9 cellular contexts compared by ENCODE assay signal in the genomic region with DNA sequence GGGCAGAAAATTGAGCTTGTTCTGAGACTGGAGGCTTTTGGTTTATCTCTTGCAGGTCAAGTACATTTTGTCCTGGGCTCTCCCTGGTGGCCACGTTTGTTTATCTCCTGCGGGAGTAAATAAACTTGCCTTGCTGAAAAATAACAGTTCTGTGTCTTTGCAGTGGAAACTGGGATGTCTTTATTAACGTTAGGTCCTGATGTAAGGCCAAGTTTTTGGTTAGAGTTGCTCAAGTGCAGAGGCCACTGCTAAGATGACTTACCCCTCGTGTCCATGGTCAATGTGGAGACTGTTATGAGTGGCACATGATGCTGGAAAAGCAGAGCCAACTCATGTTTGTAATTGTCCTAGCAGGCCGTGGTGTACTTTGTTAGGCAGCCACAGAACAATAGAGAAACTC. TPM values are rescaled to one million over a fixed set of nuclear protein-coding genes. Genes with fewer than 3 reads are reported as not detected.
DNase-seq lines count a peak whose midpoint lies in the region; ATAC-seq and TF ChIP-seq lines count a peak whose summit lies in the region.
"Had no signal": no experiment of that assay in that cellular context is flagged by ENCODE, and none has a peak within 500 bp of the region (broad histone marks: within the 10 kb centered on the region; RNA-seq: fewer than 3 reads in every experiment).

No MANE protein-coding gene starts in this region.

- H3K27ac ChIP-seq in tibial nerve, result peak overlapping the region; percentile 9 to 99 (median 72)

- TF ChIP-seq CTCF in endothelial cell (IDR thresholded peaks at IDR 0.05; ENCODE audit: unreplicated experiment) (no peak), tibial nerve (IDR thresholded peaks at IDR 0.05) (no peak), chondrocyte (IDR thresholded peaks at IDR 0.05) (no peak)

- TF ChIP-seq POLR2A in tibial nerve (IDR thresholded peaks at IDR 0.05), result no peak

- H3K27me3 Mint-ChIP-seq in activated naive CD4-positive, alpha-beta T cell treated with anti-CD3 and anti-CD28 coated beads, Interleukin-2, amount 50 U/mL, for 24 hours, result no peaks in the 10 kb centered on the region
- no peaks in the 10 kb centered on the region for H3K27me3 Mint-ChIP-seq in activated naive CD4-positive, alpha-beta T cell treated with anti-CD3 and anti-CD28 coated beads for 36 hours (ENCODE audit: low read depth)
- H3K27me3 Mint-ChIP-seq in endothelial cell (ENCODE audit: unreplicated experiment) (peaks cover 14% of the 10 kb centered on the region), chondrocyte (ENCODE audit: low read depth) (no peaks in the 10 kb centered on the region)

- CTCF ChIA-PET in activated naive CD4-positive, alpha-beta T cell treated with anti-CD3 and anti-CD28 coated beads for 36 hours (lab: Charles Lee), result no interaction called here

- no peaks in the 10 kb centered on the region for H3K27me3 ChIP-seq in tibial nerve

- no peak for ATAC-seq in GM21360 (IDR thresholded peaks at IDR 0.05; ENCODE audit: unreplicated experiment)

- TF ChIP-seq EP300 in tibial nerve (IDR thresholded peaks at IDR 0.05), result peak in 1 of 2 donors; percentile 79

- WGBS in tibial nerve, 2 donors, result 19 to 22% methylated on average over 5 of the region's 5 CpGs

- H3K36me3 Mint-ChIP-seq in activated naive CD4-positive, alpha-beta T cell treated with anti-CD3 and anti-CD28 coated beads, Interleukin-2, amount 50 U/mL, for 24 hours, result peaks cover 7% of the 10 kb centered on the region
- H3K36me3 Mint-ChIP-seq in activated naive CD4-positive, alpha-beta T cell treated with anti-CD3 and anti-CD28 coated beads for 36 hours (ENCODE audit: low read depth), result peaks cover 20% of the 10 kb centered on the region
- peaks cover 7% of the 10 kb centered on the region for H3K36me3 Mint-ChIP-seq in endothelial cell (ENCODE audit: low read depth, unreplicated experiment)
- no peaks in the 10 kb centered on the region for H3K36me3 Mint-ChIP-seq in chondrocyte (ENCODE audit: low read depth)

- H3K4me3 Mint-ChIP-seq in activated naive CD4-positive, alpha-beta T cell treated with anti-CD3 and anti-CD28 coated beads, Interleukin-2, amount 50 U/mL, for 24 hours, result peak overlapping the region; percentile 33
- no peak overlapping the region for H3K4me3 Mint-ChIP-seq in activated naive CD4-positive, alpha-beta T cell treated with anti-CD3 and anti-CD28 coated beads for 36 hours
- H3K4me3 Mint-ChIP-seq in endothelial cell (ENCODE audit: unreplicated experiment) (no peak overlapping the region), chondrocyte (ENCODE audit: unreplicated experiment) (no peak overlapping the region)

- no peak for DNase-seq in activated naive CD4-positive, alpha-beta T cell treated with anti-CD3 and anti-CD28 coated beads for 36 hours
- DNase-seq in endothelial cell (ENCODE audit: low spot score), result no peak
- peak; percentile 84 for DNase-seq in medulla oblongata (ENCODE audit: extremely low spot score)
- peak; percentile 45 to 69 for DNase-seq in tibial nerve (ENCODE audit: low spot score in 2 of 2)
- DNase-seq in chondrocyte (ENCODE audit: low spot score), result no peak
- no peak for DNase-seq in retina
- DNase-seq: RPMI8226 had no signal

- no peaks in the 10 kb centered on the region for H3K36me3 ChIP-seq in tibial nerve

- H3K27ac Mint-ChIP-seq in activated naive CD4-positive, alpha-beta T cell treated with anti-CD3 and anti-CD28 coated beads, Interleukin-2, amount 50 U/mL, for 24 hours, result peak overlapping the region; percentile 46
- H3K27ac Mint-ChIP-seq in activated naive CD4-positive, alpha-beta T cell treated with anti-CD3 and anti-CD28 coated beads for 36 hours, result no peak overlapping the region
- peak overlapping the region; percentile 18 for H3K27ac Mint-ChIP-seq in endothelial cell (ENCODE audit: unreplicated experiment)
- H3K27ac Mint-ChIP-seq in chondrocyte (ENCODE audit: unreplicated experiment), result no peak overlapping the region

- H3K4me1 Mint-ChIP-seq in activated naive CD4-positive, alpha-beta T cell treated with anti-CD3 and anti-CD28 coated beads, Interleukin-2, amount 50 U/mL, for 24 hours, result peaks cover 50% of the 10 kb centered on the region
- H3K4me1 Mint-ChIP-seq in activated naive CD4-positive, alpha-beta T cell treated with anti-CD3 and anti-CD28 coated beads for 36 hours (ENCODE audit: low read depth), result peaks cover 54% of the 10 kb centered on the region
- H3K4me1 Mint-ChIP-seq in endothelial cell (ENCODE audit: unreplicated experiment) (peaks cover 24% of the 10 kb centered on the region), chondrocyte (ENCODE audit: low read depth) (peaks cover 45% of the 10 kb centered on the region)

- H3K4me3 ChIP-seq in tibial nerve, result no peak overlapping the region

- H3K9me3 Mint-ChIP-seq in activated naive CD4-positive, alpha-beta T cell treated with anti-CD3 and anti-CD28 coated beads, Interleukin-2, amount 50 U/mL, for 24 hours, result no peaks in the 10 kb centered on the region
- H3K9me3 Mint-ChIP-seq in activated naive CD4-positive, alpha-beta T cell treated with anti-CD3 and anti-CD28 coated beads for 36 hours, result no peaks in the 10 kb centered on the region
- no peaks in the 10 kb centered on the region for H3K9me3 Mint-ChIP-seq in endothelial cell (ENCODE audit: unreplicated experiment)
- H3K9me3 Mint-ChIP-seq in chondrocyte (ENCODE audit: low read depth), result no peaks in the 10 kb centered on the region

- H3K9me3 ChIP-seq in tibial nerve, result no peaks in the 10 kb centered on the region

- intact Hi-C loops in activated naive CD4-positive, alpha-beta T cell treated with anti-CD3 and anti-CD28 coated beads for 36 hours (cut with micrococcal nuclease), result no loop called here

- peaks cover 0 to 66% (median 37%) of the 10 kb centered on the region in 4 donors for H3K4me1 ChIP-seq in tibial nerve

RNA-seq across cellular contexts. Expression of a gene that starts 3.8 kb away (rescaled TPM):
- 100 to 1,000 TPM; 137 to 141 TPM for total RNA-seq in activated naive CD4-positive, alpha-beta T cell treated with anti-CD3 and anti-CD28 coated beads for 36 hours
- total RNA-seq in endothelial cell (ENCODE audit: unreplicated experiment) (97.8 TPM), tibial nerve (100 to 1,000 TPM in 3 of 4 donors, 10 to 100 TPM in 1; 90.6 to 136 (median 110) TPM), chondrocyte (114 to 141 TPM (median 139 TPM) in 3 replicates)

RNA-seq across cellular contexts. Expression of a gene that starts 13.1 kb away (rescaled TPM):
- 1,000 to 10,000 TPM; 2,358 to 2,432 TPM for total RNA-seq in activated naive CD4-positive, alpha-beta T cell treated with anti-CD3 and anti-CD28 coated beads for 36 hours
- total RNA-seq in endothelial cell (ENCODE audit: unreplicated experiment) (1,436 TPM), tibial nerve (1,000 to 10,000 TPM in 3 of 4 donors, 100 to 1,000 TPM in 1; 947 to 1,473 (median 1,061) TPM), chondrocyte (896 to 952 TPM (median 905 TPM) in 3 replicates)

RNA-seq across cellular contexts. Expression of a gene that starts 40.3 kb away (rescaled TPM):
- 10 to 100 TPM; 17.6 to 19.2 TPM for total RNA-seq in activated naive CD4-positive, alpha-beta T cell treated with anti-CD3 and anti-CD28 coated beads for 36 hours
- 47.9 TPM for total RNA-seq in endothelial cell (ENCODE audit: unreplicated experiment)
- total RNA-seq in tibial nerve, result 10 to 100 TPM; 43.0 to 70.5 (median 58.5) TPM
- 40.7 to 57.0 TPM (median 42.7 TPM) in 3 replicates for total RNA-seq in chondrocyte

Comparison
In these comparisons a context has a peak if more than half of its experiments do, and no peak if none do; other contexts are left out.
1. H3K27ac Mint-ChIP-seq: peak in activated naive CD4-positive, alpha-beta T cell treated with anti-CD3 and anti-CD28 coated beads, Interleukin-2, amount 50 U/mL, for 24 hours (single experiment) and endothelial cell (single experiment); none in activated naive CD4-positive, alpha-beta T cell treated with anti-CD3 and anti-CD28 coated beads for 36 hours (single experiment) and chondrocyte (single experiment).
2. DNase-seq: peak in medulla oblongata (single experiment) and tibial nerve (2 of 2); none in activated naive CD4-positive, alpha-beta T cell treated with anti-CD3 and anti-CD28 coated beads for 36 hours (single experiment), endothelial cell (single experiment), chondrocyte (single experiment) and retina (single experiment).